In the genomic region with DNA sequence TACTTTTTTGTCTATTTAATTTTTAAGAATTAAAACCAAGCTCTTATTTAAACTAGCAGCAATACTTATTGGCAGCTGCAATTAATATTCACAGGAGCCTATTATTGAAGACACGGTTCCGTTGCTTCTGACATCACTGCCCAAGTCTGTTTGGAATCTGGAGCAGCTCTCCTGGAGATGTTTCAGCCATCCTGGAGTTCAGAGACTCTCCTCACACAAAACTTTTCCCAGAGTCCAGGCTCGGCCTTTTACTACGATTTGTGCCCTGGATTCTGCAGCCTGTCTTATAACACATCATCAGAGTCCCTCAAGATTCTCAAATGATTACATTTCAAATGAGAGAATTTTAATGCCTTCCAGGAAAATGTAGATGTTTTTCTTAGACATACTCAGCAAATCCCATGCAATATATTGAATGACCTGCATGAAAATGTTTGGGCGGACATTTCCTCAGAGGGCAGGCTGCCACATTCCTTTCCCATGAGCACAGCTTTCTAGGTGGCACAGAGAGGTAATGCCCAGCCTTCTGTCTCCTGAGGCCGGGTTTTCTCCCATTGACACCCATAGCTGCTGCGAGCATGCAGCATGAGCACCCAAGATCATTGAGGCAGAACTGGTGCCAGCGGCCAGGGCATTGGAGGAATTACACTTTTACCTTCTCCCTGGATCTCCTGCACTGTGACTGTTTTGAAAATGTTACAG, we compare ENCODE assay signal across 14 cellular contexts.
DNase-seq lines count a peak whose midpoint lies in the region; ATAC-seq and TF ChIP-seq lines count a peak whose summit lies in the region.
"Had no signal": no experiment of that assay in that cellular context is flagged by ENCODE, and none has a peak within 500 bp of the region (broad histone marks: within the 10 kb centered on the region; RNA-seq: fewer than 3 reads in every experiment).

No MANE protein-coding gene starts in this region.

- CTCF ChIA-PET in PC-3 (lab: Charles Lee): no interaction called here

- H3K9me2 ChIP-seq in PC-3 (replicated peaks; ENCODE audit: low read length): no peaks in the 10 kb centered on the region

- H3K36me3 ChIP-seq in PC-3 (ENCODE audit: low read depth, low read length) (no peaks in the 10 kb centered on the region), left lung (no peaks in the 10 kb centered on the region)
- H3K36me3 ChIP-seq: colonic mucosa had no signal

- intact Hi-C loops in PC-3 (cut with micrococcal nuclease) (no loop called here), left lung (cut with DNase I) (no loop called here)

- H4K20me1 ChIP-seq in PC-3 (ENCODE audit: low read length): no peaks in the 10 kb centered on the region

- H3K27me3 ChIP-seq in PC-3 (ENCODE audit: low read length): no peaks in the 10 kb centered on the region
- H3K27me3 ChIP-seq in left lung: no peaks in the 10 kb centered on the region
- H3K27me3 ChIP-seq: colonic mucosa had no signal

- no peaks in the 10 kb centered on the region for H3F3A ChIP-seq in PC-3 (ENCODE audit: low read length, unreplicated experiment)

- H3K9ac ChIP-seq in PC-3 (ENCODE audit: low read length): no peak overlapping the region

- POLR2A ChIA-PET in PC-3 (lab: Charles Lee; ENCODE audit: unreplicated experiment): interaction anchor here (0.5 to 0.7 kb wide), 2 partner anchors 15 to 152 kb away, joined by 3 to 4 read pairs; no protein-coding TSS in a partner anchor

- no TSS peak for BruUV-seq in PC-3 (replicated peaks; lab: Mats Ljungman, UMichigan)

- in situ Hi-C loops in Caki2 (cut with HindIII; ENCODE audit: low pct_unique_long_range_greater_than_20kb, low sequenced_read_pairs): no loop called here

- H3K4me1 ChIP-seq in PC-3 (ENCODE audit: insufficient read depth, low read length) (peaks cover 41% of the 10 kb centered on the region), left lung (peaks cover 0 to 15% of the 10 kb centered on the region in 2 donors)
- H3K4me1 ChIP-seq: colonic mucosa had no signal

- DNase-seq in Caki2 (ENCODE audit: low read depth): peak; percentile 75
- DNase-seq in PC-3: peak; percentile 91
- peak; percentile 71 for DNase-seq in dedifferentiated amniotic fluid mesenchymal stem cell (ENCODE audit: extremely low spot score)
- no peak for DNase-seq in left lung
- no peak for DNase-seq in NAMALWA (ENCODE audit: low spot score)
- no peak for DNase-seq in RPMI8226
- DNase-seq in activated CD4-positive, alpha-beta T cell treated with anti-CD3 and anti-CD28 coated beads, Interleukin-2, amount 50 U/mL, for 1 hour: no peak
- DNase-seq: activated naive CD8-positive, alpha-beta T cell treated with anti-CD3 and anti-CD28 coated beads, Interleukin-2, amount 10 ng/mL, durations not matched to agents 7 days and 5 days; colonic mucosa; mesendoderm; NCI-H187 treated with DMSO at 0.1 percent for 48 hours; NCI-H524; T-helper 2 cell had no signal

- peak overlapping the region; percentile 55 for H2AFZ ChIP-seq in PC-3 (ENCODE audit: low read length)

- H3K4me2 ChIP-seq in PC-3 (ENCODE audit: low read length): peak overlapping the region; percentile 43

- ATAC-seq in PC-3 (peak; percentile 95), left lung (peak; percentile 77), GM18511 (IDR thresholded peaks at IDR 0.05; ENCODE audit: unreplicated experiment) (no peak)

- no peaks in the 10 kb centered on the region; the same call in 1 of the 2 replicates for H3K9me3 ChIP-seq in PC-3 (ENCODE audit: low read length)
- peaks cover 0 to 6% of the 10 kb centered on the region in 2 donors for H3K9me3 ChIP-seq in left lung
- H3K9me3 ChIP-seq: colonic mucosa had no signal

- TF ChIP-seq CTCF in PC-3 (conservative IDR thresholded peaks at IDR 0.05; ENCODE audit: low read depth, low read length) (no peak), left lung (IDR thresholded peaks at IDR 0.05) (no peak)

- H3K27ac ChIP-seq in PC-3 (ENCODE audit: low read length): peak overlapping the region; percentile 64
- H3K27ac ChIP-seq in left lung: peak overlapping the region in 1 of 2 donors; percentile 13
- H3K27ac ChIP-seq: colonic mucosa had no signal

- no peaks in the 10 kb centered on the region for H3K79me2 ChIP-seq in PC-3 (ENCODE audit: low read length)

- H3K4me3 ChIP-seq in PC-3 (ENCODE audit: low read length) (no peak overlapping the region), left lung (no peak overlapping the region)
- H3K4me3 ChIP-seq: colonic mucosa had no signal

Comparison
In these comparisons a context has a peak if more than half of its experiments do, and no peak if none do; other contexts are left out.
1. DNase-seq: peak in Caki2 (single experiment), PC-3 (single experiment) and dedifferentiated amniotic fluid mesenchymal stem cell (single experiment); none in left lung (0 of 2), NAMALWA (single experiment), RPMI8226 (single experiment) and activated CD4-positive, alpha-beta T cell treated with anti-CD3 and anti-CD28 coated beads, Interleukin-2, amount 50 U/mL, for 1 hour (single experiment).